In genomic region chr3:130915567-130916292, GRCh38 we compare ENCODE assay signal across 19 cellular contexts. TPM values are rescaled to one million over a fixed set of nuclear protein-coding genes. Genes with fewer than 3 reads are reported as not detected.
DNase-seq lines count a peak whose midpoint lies in the region; ATAC-seq and TF ChIP-seq lines count a peak whose summit lies in the region.
"Had no signal": no experiment of that assay in that cellular context is flagged by ENCODE, and none has a peak within 500 bp of the region (broad histone marks: within the 10 kb centered on the region; RNA-seq: fewer than 3 reads in every experiment).

No MANE protein-coding gene starts in this region.

- H3K27ac ChIP-seq in DOHH2 (ENCODE audit: low read depth, low read length) = peak overlapping the region; percentile 38; the same call in 1 of the 2 replicates
- peak overlapping the region; percentile 72; the same call in 1 of the 2 replicates for H3K27ac ChIP-seq in SK-N-MC
- H3K27ac ChIP-seq in esophagus muscularis mucosa (replicated peaks in 1 of 4) = no peak overlapping the region
- H3K27ac ChIP-seq in MM.1S (ENCODE audit: low read length) = no peak overlapping the region
- H3K27ac ChIP-seq: lower lobe of right lung, prostate gland, stomach had no signal

- no peak for TF ChIP-seq EP300 in esophagus muscularis mucosa (IDR thresholded peaks at IDR 0.05)

- no peak overlapping the region for H3K27ac Mint-ChIP-seq in stimulated activated effector memory CD8-positive, alpha-beta T cell treated with anti-CD3 and anti-CD28 coated beads, Interleukin-12 subunit alpha, Interleukin-12 subunit beta, amount 100 ng/mL, for 72 hours
- H3K27ac Mint-ChIP-seq: activated naive CD8-positive, alpha-beta T cell treated with anti-CD3 and anti-CD28 coated beads, Interleukin-2, amount 10 ng/mL, durations not matched to agents 7 days and 5 days; activated T-cell treated with anti-CD3 and anti-CD28 coated beads, Interleukin-2, amount 50 U/mL, for 24 hours had no signal

- H3K4me1 ChIP-seq in DOHH2 (ENCODE audit: control insufficient read depth, low read length) = peaks cover 38% of the 10 kb centered on the region
- peaks cover 8 to 25% (median 14%) of the 10 kb centered on the region in 4 donors for H3K4me1 ChIP-seq in esophagus muscularis mucosa
- 0 out of 2 replicates have a peak, but pooled peaks cover 6% of the 10 kb centered on the region for H3K4me1 ChIP-seq in MM.1S (ENCODE audit: low read length)
- H3K4me1 ChIP-seq: lower lobe of right lung, prostate gland had no signal

- H3K9ac ChIP-seq in SK-N-MC (ENCODE audit: insufficient read length) (no peak overlapping the region), MM.1S (ENCODE audit: low read length) (no peak overlapping the region)

- DNase-seq in SK-N-MC (ENCODE audit: low read depth, low spot score) (peak; percentile 47), left cardiac atrium (no peak), esophagus muscularis mucosa (ENCODE audit: extremely low spot score) (no peak), MM.1S (no peak)
- DNase-seq in stimulated activated effector memory CD8-positive, alpha-beta T cell treated with anti-CD3 and anti-CD28 coated beads, Interleukin-12 subunit alpha, Interleukin-12 subunit beta, amount 100 ng/mL, for 72 hours (ENCODE audit: low spot score in 2 of 2) = no peak
- DNase-seq: activated CD4-positive, alpha-beta T cell treated with anti-CD3 and anti-CD28 coated beads, Interleukin-2, amount 50 U/mL, for 1 hour; activated naive CD8-positive, alpha-beta T cell treated with anti-CD3 and anti-CD28 coated beads, Interleukin-2, amount 10 ng/mL, durations not matched to agents 7 days and 5 days; activated T-cell treated with anti-CD3 and anti-CD28 coated beads, Interleukin-2, amount 50 U/mL, for 24 hours; Calu3; lower lobe of right lung; naive thymus-derived CD4-positive, alpha-beta T cell; NCI-H2081; NCI-H774; stimulated activated CD4-positive, alpha-beta T cell treated with anti-CD3 and anti-CD28 coated beads, Interleukin-15, amount 100 ng/mL, for 24 hours; stomach had no signal

- H3K4me3 ChIP-seq in DOHH2 (ENCODE audit: low read length) (peak overlapping the region; percentile 41), SK-N-MC (no peak overlapping the region), esophagus muscularis mucosa (no peak overlapping the region), MM.1S (ENCODE audit: low read length) (no peak overlapping the region)
- H3K4me3 ChIP-seq: lower lobe of right lung, prostate gland, stomach had no signal

- ATAC-seq in HG03354 (IDR thresholded peaks at IDR 0.05; ENCODE audit: poor library complexity, severe bottlenecking, unreplicated experiment) = peak; percentile 36
- peak; percentile 51 to 65 for ATAC-seq in left cardiac atrium
- ATAC-seq in GM21529 (IDR thresholded peaks at IDR 0.05; ENCODE audit: unreplicated experiment) = no peak
- no peak for ATAC-seq in stimulated activated effector memory CD8-positive, alpha-beta T cell treated with anti-CD3 and anti-CD28 coated beads, Interleukin-12 subunit alpha, Interleukin-12 subunit beta, amount 100 ng/mL, for 72 hours
- ATAC-seq: lower lobe of right lung; naive thymus-derived CD4-positive, alpha-beta T cell had no signal

- H4K20me1 ChIP-seq in DOHH2 (ENCODE audit: control insufficient read depth, insufficient read depth, low read depth, low read length) (no peaks in the 10 kb centered on the region), MM.1S (ENCODE audit: insufficient read depth, low read length) (no peaks in the 10 kb centered on the region)

- no peak overlapping the region for H3K4me3 Mint-ChIP-seq in stimulated activated effector memory CD8-positive, alpha-beta T cell treated with anti-CD3 and anti-CD28 coated beads, Interleukin-12 subunit alpha, Interleukin-12 subunit beta, amount 100 ng/mL, for 72 hours
- H3K4me3 Mint-ChIP-seq: activated naive CD8-positive, alpha-beta T cell treated with anti-CD3 and anti-CD28 coated beads, Interleukin-2, amount 10 ng/mL, durations not matched to agents 7 days and 5 days; activated T-cell treated with anti-CD3 and anti-CD28 coated beads, Interleukin-2, amount 50 U/mL, for 24 hours; naive thymus-derived CD4-positive, alpha-beta T cell had no signal

- H3K36me3 Mint-ChIP-seq in stimulated activated effector memory CD8-positive, alpha-beta T cell treated with anti-CD3 and anti-CD28 coated beads, Interleukin-12 subunit alpha, Interleukin-12 subunit beta, amount 100 ng/mL, for 72 hours = peaks cover 7% of the 10 kb centered on the region

- no peak overlapping the region for H2AFZ ChIP-seq in MM.1S (ENCODE audit: low read length)

- peak overlapping the region; percentile 67 for H3K4me2 ChIP-seq in DOHH2 (ENCODE audit: low read length)
- no peak overlapping the region for H3K4me2 ChIP-seq in MM.1S (ENCODE audit: low read depth, low read length)

- H3K79me2 ChIP-seq in DOHH2 (ENCODE audit: control insufficient read depth, low read length) (peaks cover 72% of the 10 kb centered on the region), MM.1S (ENCODE audit: low read length) (peaks cover 68% of the 10 kb centered on the region)

- H3K36me3 ChIP-seq in DOHH2 (ENCODE audit: control insufficient read depth, low read length) (peaks cover 5% of the 10 kb centered on the region; the same call in 1 of the 2 replicates), SK-N-MC (ENCODE audit: insufficient read depth, low read length) (peaks cover 24% of the 10 kb centered on the region), esophagus muscularis mucosa (no peaks in the 10 kb centered on the region), MM.1S (replicated peaks; ENCODE audit: insufficient read depth, low read length) (no peaks in the 10 kb centered on the region)
- H3K36me3 ChIP-seq: lower lobe of right lung, prostate gland, stomach had no signal

- TF ChIP-seq CTCF in DOHH2 (IDR thresholded peaks at IDR 0.05; ENCODE audit: low read depth, low read length, poor library complexity, severe bottlenecking) (no peak), esophagus muscularis mucosa (IDR thresholded peaks at IDR 0.05) (no peak), MM.1S (IDR thresholded peaks at IDR 0.05; ENCODE audit: low read length) (no peak)

- H3K27me3 ChIP-seq in DOHH2 (ENCODE audit: control insufficient read depth, low read length) (no peaks in the 10 kb centered on the region), esophagus muscularis mucosa (no peaks in the 10 kb centered on the region), MM.1S (replicated peaks; ENCODE audit: insufficient read depth, low read length) (no peaks in the 10 kb centered on the region)
- H3K27me3 ChIP-seq: stomach had no signal

- H3K9me2 ChIP-seq in DOHH2 (replicated peaks; ENCODE audit: control insufficient read depth, low read length) (no peaks in the 10 kb centered on the region), MM.1S (replicated peaks; ENCODE audit: insufficient read depth, low read length) (no peaks in the 10 kb centered on the region)

- TF ChIP-seq POLR2A in esophagus muscularis mucosa (IDR thresholded peaks at IDR 0.05; ENCODE audit: low read depth) = no peak

- H3F3A ChIP-seq in DOHH2 (ENCODE audit: control insufficient read depth, insufficient read depth) = peaks cover 10% of the 10 kb centered on the region
- no peaks in the 10 kb centered on the region for H3F3A ChIP-seq in MM.1S (ENCODE audit: insufficient read depth, low read length)

- no peaks in the 10 kb centered on the region for H3K9me3 Mint-ChIP-seq in stimulated activated effector memory CD8-positive, alpha-beta T cell treated with anti-CD3 and anti-CD28 coated beads, Interleukin-12 subunit alpha, Interleukin-12 subunit beta, amount 100 ng/mL, for 72 hours

- WGBS in esophagus muscularis mucosa = 75% methylated on average over 7 of the region's 7 CpGs

- intact Hi-C loops in left cardiac atrium (cut with DNase I) (no loop called here), esophagus muscularis mucosa (cut with DNase I) (no loop called here)

- H3K9me3 ChIP-seq in DOHH2 (ENCODE audit: control insufficient read depth, insufficient read depth, low read length) (peaks cover 7% of the 10 kb centered on the region; the same call in 1 of the 2 replicates), SK-N-MC (ENCODE audit: low read depth, low read length) (peaks cover 11% of the 10 kb centered on the region), esophagus muscularis mucosa (no peaks in the 10 kb centered on the region), MM.1S (replicated peaks; ENCODE audit: insufficient read depth, low read length) (no peaks in the 10 kb centered on the region)
- H3K9me3 ChIP-seq: prostate gland had no signal

- H3K4me1 Mint-ChIP-seq in stimulated activated effector memory CD8-positive, alpha-beta T cell treated with anti-CD3 and anti-CD28 coated beads, Interleukin-12 subunit alpha, Interleukin-12 subunit beta, amount 100 ng/mL, for 72 hours = peaks cover 20% of the 10 kb centered on the region

RNA-seq across cellular contexts. Expression of gene ATP2C1, which starts 21.8 kb away (rescaled TPM):
- 10 to 100 TPM; 51.0 to 51.9 TPM for total RNA-seq in left cardiac atrium
- 10 to 100 TPM; 32.1 to 52.3 (median 35.0) TPM for total RNA-seq in esophagus muscularis mucosa

Comparison
In these comparisons a context has a peak if more than half of its experiments do, and no peak if none do; other contexts are left out.
1. H3K27ac ChIP-seq: peak in DOHH2 (single experiment) and SK-N-MC (single experiment); none in esophagus muscularis mucosa (0 of 4) and MM.1S (single experiment).
2. ATAC-seq: peak in HG03354 (single experiment) and left cardiac atrium (2 of 2); none in GM21529 (single experiment) and stimulated activated effector memory CD8-positive, alpha-beta T cell treated with anti-CD3 and anti-CD28 coated beads, Interleukin-12 subunit alpha, Interleukin-12 subunit beta, amount 100 ng/mL, for 72 hours (single experiment).